1 cellular context compared by ENCODE assay signal in the genomic region with DNA sequence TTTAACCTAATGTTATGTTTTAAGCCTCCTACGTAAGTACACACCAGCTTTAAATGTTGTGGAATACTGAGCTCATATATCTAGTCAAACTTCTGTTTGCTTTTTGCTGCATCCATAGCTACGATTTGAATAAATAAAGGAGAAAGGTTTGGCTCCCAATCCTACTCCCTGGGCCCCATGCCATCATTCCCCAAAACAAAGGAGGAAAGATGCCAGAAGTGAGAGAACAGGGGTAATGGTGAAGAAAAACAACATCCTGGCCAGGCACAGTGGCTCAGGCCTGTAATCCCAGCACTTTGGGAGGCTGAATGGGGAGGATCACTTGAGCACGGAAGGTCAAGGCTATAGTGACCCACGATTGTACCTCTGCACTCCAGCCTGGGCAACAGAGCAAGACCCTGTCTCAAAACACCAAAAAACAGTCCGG.
TF ChIP-seq lines count a peak whose summit lies in the region.

No MANE protein-coding gene starts in this region.

TF ChIP-seq in SK-N-SH, 30 proteins besides CTCF, POLR2A, EP300 and RAD21 (continued from another document):
- TF ChIP-seq USF1 (IDR thresholded peaks at IDR 0.05; ENCODE audit: borderline replicate concordance, low read depth) (no peak), TEAD4 (IDR thresholded peaks at IDR 0.05; ENCODE audit: borderline replicate concordance, insufficient read depth) (no peak), TAF1 (IDR thresholded peaks at IDR 0.05; ENCODE audit: borderline replicate concordance, low read depth, low read length) (no peak), FOXM1 (IDR thresholded peaks at IDR 0.05; ENCODE audit: low read depth) (no peak), PBX3 (IDR thresholded peaks at IDR 0.05) (no peak)
- TF ChIP-seq, protein P1, sequence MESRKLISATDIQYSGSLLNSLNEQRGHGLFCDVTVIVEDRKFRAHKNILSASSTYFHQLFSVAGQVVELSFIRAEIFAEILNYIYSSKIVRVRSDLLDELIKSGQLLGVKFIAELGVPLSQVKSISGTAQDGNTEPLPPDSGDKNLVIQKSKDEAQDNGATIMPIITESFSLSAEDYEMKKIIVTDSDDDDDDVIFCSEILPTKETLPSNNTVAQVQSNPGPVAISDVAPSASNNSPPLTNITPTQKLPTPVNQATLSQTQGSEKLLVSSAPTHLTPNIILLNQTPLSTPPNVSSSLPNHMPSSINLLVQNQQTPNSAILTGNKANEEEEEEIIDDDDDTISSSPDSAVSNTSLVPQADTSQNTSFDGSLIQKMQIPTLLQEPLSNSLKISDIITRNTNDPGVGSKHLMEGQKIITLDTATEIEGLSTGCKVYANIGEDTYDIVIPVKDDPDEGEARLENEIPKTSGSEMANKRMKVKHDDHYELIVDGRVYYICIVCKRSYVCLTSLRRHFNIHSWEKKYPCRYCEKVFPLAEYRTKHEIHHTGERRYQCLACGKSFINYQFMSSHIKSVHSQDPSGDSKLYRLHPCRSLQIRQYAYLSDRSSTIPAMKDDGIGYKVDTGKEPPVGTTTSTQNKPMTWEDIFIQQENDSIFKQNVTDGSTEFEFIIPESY (IDR thresholded peaks at IDR 0.05; ENCODE audit: borderline replicate concordance, low read depth) = no peak
